9 cellular contexts compared by ENCODE assay signal in the genomic region with DNA sequence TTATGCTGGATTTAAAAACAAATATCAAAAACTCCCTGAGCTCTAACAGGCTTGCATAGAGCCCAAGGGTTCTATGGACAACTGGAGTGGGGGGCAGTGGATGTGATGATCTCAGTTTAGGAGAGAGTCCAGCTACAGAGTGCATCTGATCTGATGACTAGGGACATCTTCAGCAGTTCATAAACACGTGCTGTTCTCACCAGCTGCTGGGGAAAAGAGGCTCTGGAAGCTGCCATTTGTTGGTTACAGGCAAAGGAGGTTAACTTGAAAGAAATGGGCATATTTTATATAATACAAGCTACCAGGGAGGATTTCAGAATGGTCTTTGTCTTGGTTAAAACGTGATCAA.
"Had no signal": no experiment of that assay in that cellular context is flagged by ENCODE, and none has a peak within 500 bp of the region (broad histone marks: within the 10 kb centered on the region; RNA-seq: fewer than 3 reads in every experiment).

No MANE protein-coding gene starts in this region.

- H3K36me3 ChIP-seq: thyroid gland had no signal

- H3K4me3 Mint-ChIP-seq: activated CD4-positive, alpha-beta T cell treated with anti-CD3 and anti-CD28 coated beads, Interleukin-2, amount 10 ng/mL, durations not matched to agents 24 days and 14 days; activated naive CD4-positive, alpha-beta T cell treated with anti-CD3 and anti-CD28 coated beads for 36 hours; effector memory CD8-positive, alpha-beta T cell; immature natural killer cell; WTC11 had no signal

- H3K27ac ChIP-seq: psoas muscle, thyroid gland had no signal

- H3K27me3 ChIP-seq: thyroid gland had no signal

- DNase-seq: activated CD4-positive, alpha-beta T cell treated with anti-CD3 and anti-CD28 coated beads, Interleukin-2, amount 10 ng/mL, durations not matched to agents 24 days and 14 days; effector memory CD8-positive, alpha-beta T cell; immature natural killer cell; mesenchymal stem cell; psoas muscle; stimulated activated CD4-positive, alpha-beta T cell treated with anti-CD3 and anti-CD28 coated beads, Interleukin-4, amount 100 ng/mL, for 24 hours; thyroid gland had no signal

- H3K36me3 Mint-ChIP-seq: immature natural killer cell had no signal

- H3K27me3 Mint-ChIP-seq: activated CD4-positive, alpha-beta T cell treated with anti-CD3 and anti-CD28 coated beads, Interleukin-2, amount 10 ng/mL, durations not matched to agents 24 days and 14 days had no signal

- ATAC-seq: effector memory CD8-positive, alpha-beta T cell; psoas muscle; WTC11 had no signal

- H3K4me1 ChIP-seq: psoas muscle had no signal

- H3K27ac Mint-ChIP-seq: activated CD4-positive, alpha-beta T cell treated with anti-CD3 and anti-CD28 coated beads, Interleukin-2, amount 10 ng/mL, durations not matched to agents 24 days and 14 days; WTC11 had no signal

- H3K4me3 ChIP-seq: psoas muscle, thyroid gland had no signal

- H3K9me3 ChIP-seq: psoas muscle, thyroid gland had no signal

- H3K9me3 Mint-ChIP-seq: effector memory CD8-positive, alpha-beta T cell had no signal
